Comparison of ENCODE assay signal across 8 cellular contexts in the genomic region with DNA sequence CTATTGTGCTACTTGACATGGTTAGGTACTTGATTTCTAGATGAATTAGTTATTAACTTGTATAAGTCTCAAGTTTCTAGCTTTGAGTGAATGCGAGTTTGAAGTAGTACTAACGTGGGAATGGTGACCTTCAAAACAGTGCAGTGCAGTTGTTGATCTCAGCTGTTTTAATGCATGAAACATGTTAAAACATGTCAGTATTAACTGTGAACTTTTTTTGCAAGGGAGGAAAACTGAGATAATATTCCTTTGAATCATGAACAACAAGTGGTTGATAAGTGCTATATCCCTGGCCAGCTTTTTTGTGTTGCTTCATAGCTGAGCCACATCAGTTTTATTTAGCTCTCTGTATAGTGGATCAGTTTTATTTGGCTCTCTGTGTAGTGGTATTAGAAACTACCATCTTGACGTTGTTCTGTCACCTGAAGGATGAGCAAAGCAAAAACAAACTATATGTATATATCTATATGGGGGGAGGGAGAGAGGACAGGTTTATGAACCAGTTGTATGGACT.
A peak's percentile ranks its signal among the peaks of the same experiment; 100 is the strongest.
DNase-seq lines count a peak whose midpoint lies in the region; FAIRE-seq and TF ChIP-seq lines count a peak whose summit lies in the region.
"Not testable (repeated sequence)": the region's sequence is repeated elsewhere in the genome, so short reads cannot be mapped to it uniquely, and the experiment has no call there.

No MANE protein-coding gene starts in this region.

- H3K4me3 Mint-ChIP-seq in mesothelial cell of epicardium: not testable (repeated sequence)

- H3K79me2 ChIP-seq in fibroblast of lung (ENCODE audit: control insufficient read depth, insufficient read depth, low read length): not testable (repeated sequence)

- FAIRE-seq in GM12892 (lab: Jason Lieb, UNC): peak; percentile 69
- not testable (repeated sequence) for FAIRE-seq in bronchial epithelial cell (lab: Jason Lieb, UNC)
- peak; percentile 62 for FAIRE-seq in small intestine (lab: Jason Lieb, UNC)

- not testable (repeated sequence) for H3K4me2 ChIP-seq in fibroblast of lung (ENCODE audit: extremely low read depth, insufficient read depth, low read length)

- not testable (repeated sequence) for H3K36me3 Mint-ChIP-seq in mesothelial cell of epicardium

- peaks cover 29% of the 10 kb centered on the region for H3K4me1 Mint-ChIP-seq in mesothelial cell of epicardium

- not testable (repeated sequence) for TF ChIP-seq POLR2A in GM12892 (IDR thresholded peaks at IDR 0.05; ENCODE audit: low read depth, low read length)

- not testable (repeated sequence) for H4K20me1 ChIP-seq in fibroblast of lung (ENCODE audit: control insufficient read depth, extremely low read depth, insufficient read depth, low read length)

- not testable (repeated sequence) for H3K27ac ChIP-seq in fibroblast of lung (ENCODE audit: insufficient read depth, low read length); small intestine (ENCODE audit: low read depth in 1 of 2, low read length in 1 of 2)

- peak overlapping the region; percentile 28 for H3K27ac Mint-ChIP-seq in mesothelial cell of epicardium

- not testable (repeated sequence) for H3K4me3 ChIP-seq in bronchial epithelial cell (ENCODE audit: low read depth, low read length); fibroblast of lung (replicated peaks in 1 of 4; ENCODE audit: control extremely low read depth in 1 of 4, insufficient read depth in 1 of 4, low read depth in 3 of 4, low read length in 4 of 4); small intestine (ENCODE audit: low read depth in 1 of 2, low read length in 2 of 2)

- not testable (repeated sequence) for H3K9ac ChIP-seq in fibroblast of lung (ENCODE audit: insufficient read depth, low read length)

- not testable (repeated sequence) for H2AFZ ChIP-seq in fibroblast of lung (ENCODE audit: low read length)

- not testable (repeated sequence) for TF ChIP-seq CTCF in bronchial epithelial cell (IDR thresholded peaks at IDR 0.05; ENCODE audit: insufficient read depth, low read length, severe bottlenecking); fibroblast of lung (conservative IDR thresholded peaks at IDR 0.05 in 1 of 2, IDR thresholded peaks at IDR 0.05 in 1 of 2; ENCODE audit: low read depth in 1 of 2, low read length in 2 of 2); mesothelial cell of epicardium (IDR thresholded peaks at IDR 0.05; ENCODE audit: unreplicated experiment)

- not testable (repeated sequence) for H3K36me3 ChIP-seq in bronchial epithelial cell (ENCODE audit: control insufficient read depth, insufficient read depth, low read length); fibroblast of lung (ENCODE audit: control insufficient read depth, insufficient read depth, low read length); small intestine (ENCODE audit: control insufficient read depth in 2 of 2, insufficient read depth in 2 of 2, low read length in 2 of 2)

- H3K27me3 Mint-ChIP-seq in mesothelial cell of epicardium (ENCODE audit: low read depth): not testable (repeated sequence)

- H3K9me3 ChIP-seq in fibroblast of lung (ENCODE audit: control insufficient read depth, insufficient read depth, low read depth, low read length); small intestine (ENCODE audit: control insufficient read depth, low read depth): not testable (repeated sequence)

- WGBS in small intestine, 3 donors: 51 to 64% (median 56%) methylated on average over 2 of the region's 3 CpGs

- DNase-seq in GM12892 (ENCODE audit: insufficient read length); mesothelial cell of epicardium (ENCODE audit: low spot score in 2 of 2, unreplicated experiment in 2 of 2); small intestine: not testable (repeated sequence)
- peak; percentile 1 for DNase-seq in LHCN-M2 (ENCODE audit: low read depth)
- DNase-seq in amniotic epithelial cell (ENCODE audit: low read depth): peak; percentile 9
- peak; percentile 87 for DNase-seq in bronchial epithelial cell (ENCODE audit: low read depth)
- DNase-seq in fibroblast of lung (ENCODE audit: low read depth in 2 of 2): peak; percentile 1
- DNase-seq in iris pigment epithelial cell (ENCODE audit: low read depth): peak; percentile 9

- H3K27me3 ChIP-seq in bronchial epithelial cell (ENCODE audit: control insufficient read depth, insufficient read depth, low read length); fibroblast of lung (ENCODE audit: control insufficient read depth, insufficient read depth, low read length); small intestine (ENCODE audit: control insufficient read depth in 2 of 2, insufficient read depth in 2 of 2, low read length in 2 of 2): not testable (repeated sequence)

- not testable (repeated sequence) for H3K9me3 Mint-ChIP-seq in mesothelial cell of epicardium

- H3K4me1 ChIP-seq in fibroblast of lung (ENCODE audit: control insufficient read depth, extremely low read depth, insufficient read depth, low read length); small intestine (ENCODE audit: control insufficient read depth in 2 of 2, insufficient read depth in 1 of 2, low read depth in 1 of 2, low read length in 1 of 2): not testable (repeated sequence)
